ENCODE assay signal across 1 cellular context in the genomic region with DNA sequence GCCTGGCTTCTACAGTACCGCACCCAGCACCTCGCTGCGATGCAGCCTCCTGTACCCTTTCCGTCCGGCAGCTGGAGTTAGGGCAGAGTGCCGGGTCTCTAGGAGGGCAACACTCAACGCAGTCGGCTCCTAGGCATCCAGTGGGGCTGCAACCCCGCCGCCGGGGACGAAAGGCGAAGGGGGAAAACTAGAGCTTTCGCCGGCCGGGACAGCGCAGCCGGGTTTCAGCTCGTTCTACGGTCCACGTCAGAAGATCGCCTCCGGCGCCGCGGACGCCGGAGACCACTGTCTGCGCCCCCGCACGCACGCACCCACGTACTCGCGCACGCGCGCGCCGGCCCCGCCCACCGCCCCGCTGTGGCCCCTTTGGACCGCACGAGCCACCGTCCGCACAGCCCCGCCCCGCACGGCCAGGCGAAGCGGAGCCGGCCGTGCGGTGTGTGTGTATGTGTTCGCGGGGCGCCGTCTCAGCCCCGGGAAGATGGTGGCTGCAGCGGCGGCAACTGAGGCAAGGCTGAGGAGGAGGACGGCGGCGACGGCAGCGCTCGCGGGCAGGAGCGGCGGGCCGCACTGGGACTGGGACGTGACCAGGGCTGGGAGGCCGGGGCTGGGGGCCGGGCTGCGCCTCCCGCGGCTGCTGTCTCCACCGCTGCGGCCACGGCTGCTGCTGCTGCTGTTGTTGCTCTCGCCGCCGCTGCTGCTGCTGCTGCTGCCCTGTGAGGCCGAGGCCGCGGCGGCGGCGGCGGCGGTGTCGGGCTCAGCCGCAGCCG.
TF ChIP-seq lines count a peak whose summit lies in the region.

TSS of gene ATRN (plus strand) at position 392 of the 770 bp plus-strand sequence. CDS start at position 482, 90 bp downstream.

TF ChIP-seq in HEK293, 187 proteins besides CTCF, POLR2A, EP300 and RAD21 (continued from another document and continues in another):
- TF ChIP-seq TSHZ1 (tag by site-specific recombination; IDR thresholded peaks at IDR 0.05; ENCODE audit: borderline replicate concordance) (no peak; the same call in 1 of the 2 replicates), ZNF354C (tag by site-specific recombination; IDR thresholded peaks at IDR 0.05; ENCODE audit: borderline replicate concordance, low read depth) (no peak), BCL6B (tag by site-specific recombination; IDR thresholded peaks at IDR 0.05) (no peak), BCL11B (tag by site-specific recombination; IDR thresholded peaks at IDR 0.05; ENCODE audit: low read depth) (no peak), ZFP69B (tag by site-specific recombination; IDR thresholded peaks at IDR 0.05) (no peak), ZFHX2 (tag by site-specific recombination; conservative IDR thresholded peaks at IDR 0.05) (peak; percentile 94), ZBTB7A (tag by site-specific recombination; IDR thresholded peaks at IDR 0.05; ENCODE audit: low read depth) (no peak), ZNF19 (tag by site-specific recombination; IDR thresholded peaks at IDR 0.05; ENCODE audit: low read depth) (no peak), ZNF530 (tag by site-specific recombination; IDR thresholded peaks at IDR 0.05; ENCODE audit: low read depth) (no peak), KLF16 (tag by site-specific recombination; IDR thresholded peaks at IDR 0.05) (no peak), ZNF837 (tag by site-specific recombination; IDR thresholded peaks at IDR 0.05) (no peak), ZFP37 (tag by site-specific recombination; IDR thresholded peaks at IDR 0.05) (no peak), KLF10 (tag by site-specific recombination; IDR thresholded peaks at IDR 0.05) (peak; percentile 91), ZNF366 (tag by site-specific recombination; conservative IDR thresholded peaks at IDR 0.05) (no peak), SCRT2 (tag by site-specific recombination; IDR thresholded peaks at IDR 0.05) (no peak), MYNN (tag by site-specific recombination; IDR thresholded peaks at IDR 0.05; ENCODE audit: borderline replicate concordance) (no peak), ZNF174 (tag by site-specific recombination; IDR thresholded peaks at IDR 0.05) (no peak), ZNF518A (tag by site-specific recombination; conservative IDR thresholded peaks at IDR 0.05; ENCODE audit: low read depth) (no peak), ZNF121 (tag by site-specific recombination; IDR thresholded peaks at IDR 0.05) (peak; percentile 55; the same call in 1 of the 2 replicates), ZNF169 (tag by site-specific recombination; IDR thresholded peaks at IDR 0.05) (no peak), ZNF404 (tag by site-specific recombination; IDR thresholded peaks at IDR 0.05) (no peak), ZNF426 (tag by site-specific recombination; IDR thresholded peaks at IDR 0.05) (no peak), ZNF350 (tag by site-specific recombination; IDR thresholded peaks at IDR 0.05) (no peak), ZNF660 (tag by site-specific recombination; IDR thresholded peaks at IDR 0.05) (peak; percentile 81), ZNF843 (tag by site-specific recombination; IDR thresholded peaks at IDR 0.05) (0 out of 2 replicates have a peak, but pooled peaks have one; percentile 22), ZIC2 (tag by site-specific recombination; IDR thresholded peaks at IDR 0.05) (peak; percentile 29), HOXC10 (CRISPR knock-in tag; IDR thresholded peaks at IDR 0.05) (no peak; the same call in 1 of the 2 replicates), ZNF670 (tag by site-specific recombination; IDR thresholded peaks at IDR 0.05; ENCODE audit: low read depth) (no peak), ZNF10 (tag by site-specific recombination; IDR thresholded peaks at IDR 0.05) (no peak), ZNF24 (tag by site-specific recombination; IDR thresholded peaks at IDR 0.05) (0 out of 2 replicates have a peak, but pooled peaks have one; percentile 26), ZNF544 (tag by site-specific recombination; IDR thresholded peaks at IDR 0.05) (no peak), ZNF561 (tag by site-specific recombination; IDR thresholded peaks at IDR 0.05; ENCODE audit: borderline replicate concordance) (peak; percentile 92), ZSCAN16 (tag by site-specific recombination; IDR thresholded peaks at IDR 0.05) (no peak), ZNF416 (tag by site-specific recombination; IDR thresholded peaks at IDR 0.05) (no peak), SP7 (tag by site-specific recombination; IDR thresholded peaks at IDR 0.05) (0 out of 2 replicates have a peak, but pooled peaks have one; percentile 43), KLF17 (tag by site-specific recombination; IDR thresholded peaks at IDR 0.05) (no peak), ZNF677 (tag by site-specific recombination; IDR thresholded peaks at IDR 0.05) (no peak), ZSCAN4 (tag by site-specific recombination; IDR thresholded peaks at IDR 0.05) (no peak)
- TF ChIP-seq, protein P1, sequence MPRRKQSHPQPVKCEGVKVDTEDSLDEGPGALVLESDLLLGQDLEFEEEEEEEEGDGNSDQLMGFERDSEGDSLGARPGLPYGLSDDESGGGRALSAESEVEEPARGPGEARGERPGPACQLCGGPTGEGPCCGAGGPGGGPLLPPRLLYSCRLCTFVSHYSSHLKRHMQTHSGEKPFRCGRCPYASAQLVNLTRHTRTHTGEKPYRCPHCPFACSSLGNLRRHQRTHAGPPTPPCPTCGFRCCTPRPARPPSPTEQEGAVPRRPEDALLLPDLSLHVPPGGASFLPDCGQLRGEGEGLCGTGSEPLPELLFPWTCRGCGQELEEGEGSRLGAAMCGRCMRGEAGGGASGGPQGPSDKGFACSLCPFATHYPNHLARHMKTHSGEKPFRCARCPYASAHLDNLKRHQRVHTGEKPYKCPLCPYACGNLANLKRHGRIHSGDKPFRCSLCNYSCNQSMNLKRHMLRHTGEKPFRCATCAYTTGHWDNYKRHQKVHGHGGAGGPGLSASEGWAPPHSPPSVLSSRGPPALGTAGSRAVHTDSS (tag by site-specific recombination; IDR thresholded peaks at IDR 0.05), result no peak; the same call in 1 of the 2 replicates
- TF ChIP-seq, protein P2, sequence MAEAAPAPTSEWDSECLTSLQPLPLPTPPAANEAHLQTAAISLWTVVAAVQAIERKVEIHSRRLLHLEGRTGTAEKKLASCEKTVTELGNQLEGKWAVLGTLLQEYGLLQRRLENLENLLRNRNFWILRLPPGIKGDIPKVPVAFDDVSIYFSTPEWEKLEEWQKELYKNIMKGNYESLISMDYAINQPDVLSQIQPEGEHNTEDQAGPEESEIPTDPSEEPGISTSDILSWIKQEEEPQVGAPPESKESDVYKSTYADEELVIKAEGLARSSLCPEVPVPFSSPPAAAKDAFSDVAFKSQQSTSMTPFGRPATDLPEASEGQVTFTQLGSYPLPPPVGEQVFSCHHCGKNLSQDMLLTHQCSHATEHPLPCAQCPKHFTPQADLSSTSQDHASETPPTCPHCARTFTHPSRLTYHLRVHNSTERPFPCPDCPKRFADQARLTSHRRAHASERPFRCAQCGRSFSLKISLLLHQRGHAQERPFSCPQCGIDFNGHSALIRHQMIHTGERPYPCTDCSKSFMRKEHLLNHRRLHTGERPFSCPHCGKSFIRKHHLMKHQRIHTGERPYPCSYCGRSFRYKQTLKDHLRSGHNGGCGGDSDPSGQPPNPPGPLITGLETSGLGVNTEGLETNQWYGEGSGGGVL (tag by site-specific recombination; IDR thresholded peaks at IDR 0.05), result peak; percentile 14; the same call in 1 of the 2 replicates
- TF ChIP-seq, protein P3, sequence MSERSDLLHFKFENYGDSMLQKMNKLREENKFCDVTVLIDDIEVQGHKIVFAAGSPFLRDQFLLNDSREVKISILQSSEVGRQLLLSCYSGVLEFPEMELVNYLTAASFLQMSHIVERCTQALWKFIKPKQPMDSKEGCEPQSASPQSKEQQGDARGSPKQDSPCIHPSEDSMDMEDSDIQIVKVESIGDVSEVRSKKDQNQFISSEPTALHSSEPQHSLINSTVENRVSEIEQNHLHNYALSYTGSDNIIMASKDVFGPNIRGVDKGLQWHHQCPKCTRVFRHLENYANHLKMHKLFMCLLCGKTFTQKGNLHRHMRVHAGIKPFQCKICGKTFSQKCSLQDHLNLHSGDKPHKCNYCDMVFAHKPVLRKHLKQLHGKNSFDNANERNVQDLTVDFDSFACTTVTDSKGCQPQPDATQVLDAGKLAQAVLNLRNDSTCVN (tag by site-specific recombination; optimal IDR thresholded peaks at IDR 0.05), result peak; percentile 86
- TF ChIP-seq, protein P4, sequence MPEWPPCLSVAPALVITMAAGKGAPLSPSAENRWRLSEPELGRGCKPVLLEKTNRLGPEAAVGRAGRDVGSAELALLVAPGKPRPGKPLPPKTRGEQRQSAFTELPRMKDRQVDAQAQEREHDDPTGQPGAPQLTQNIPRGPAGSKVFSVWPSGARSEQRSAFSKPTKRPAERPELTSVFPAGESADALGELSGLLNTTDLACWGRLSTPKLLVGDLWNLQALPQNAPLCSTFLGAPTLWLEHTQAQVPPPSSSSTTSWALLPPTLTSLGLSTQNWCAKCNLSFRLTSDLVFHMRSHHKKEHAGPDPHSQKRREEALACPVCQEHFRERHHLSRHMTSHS (tag by site-specific recombination; IDR thresholded peaks at IDR 0.05), result no peak
